Comparison of ENCODE assay signal across 17 cellular contexts in genomic region chr11:72511393-72512047, GRCh38.
"Had no signal": no experiment of that assay in that cellular context is flagged by ENCODE, and none has a peak within 500 bp of the region (broad histone marks: within the 10 kb centered on the region; RNA-seq: fewer than 3 reads in every experiment).

No MANE protein-coding gene starts in this region.

- H3K27ac ChIP-seq: coronary artery, heart left ventricle had no signal

- DNase-seq: activated CD4-positive, alpha-beta T cell treated with anti-CD3 and anti-CD28 coated beads for 1 hour; activated CD4-positive, alpha-beta T cell treated with anti-CD3 and anti-CD28 coated beads, Interleukin-2, amount 50 U/mL, for 48 hours; activated CD8-positive, alpha-beta memory T cell treated with anti-CD3 and anti-CD28 coated beads, Interleukin-2, amount 10 ng/mL, durations not matched to agents 7 days and 5 days; activated effector memory CD4-positive, alpha-beta T cell treated with Interleukin-2 at 50 U/mL for 16 hours; activated T-cell treated with anti-CD3 and anti-CD28 coated beads, Interleukin-2, amount 50 U/mL, for 24 hours; central memory CD4-positive, alpha-beta T cell; effector CD4-positive, alpha-beta T cell; foreskin melanocyte; heart left ventricle; nephron progenitor cell; stimulated activated CD4-positive, alpha-beta T cell treated with anti-CD3 and anti-CD28 coated beads, Interleukin-2, amount 100 ng/mL, for 48 hours; stimulated activated naive CD4-positive, alpha-beta T cell treated with Interleukin-2 at 50 U/mL for 16 hours; T-helper 17 cell had no signal

- H3K27ac Mint-ChIP-seq: activated CD8-positive, alpha-beta memory T cell treated with anti-CD3 and anti-CD28 coated beads, Interleukin-2, amount 10 ng/mL, durations not matched to agents 7 days and 5 days; activated T-cell treated with anti-CD3 and anti-CD28 coated beads, Interleukin-2, amount 50 U/mL, for 24 hours; memory B cell; nephron progenitor cell; T-helper 17 cell had no signal

- H3K36me3 ChIP-seq: heart left ventricle had no signal

- H3K4me1 ChIP-seq: heart left ventricle had no signal

- H3K4me1 Mint-ChIP-seq: activated CD8-positive, alpha-beta memory T cell treated with anti-CD3 and anti-CD28 coated beads, Interleukin-2, amount 10 ng/mL, durations not matched to agents 7 days and 5 days; memory B cell had no signal

- H3K4me3 Mint-ChIP-seq: activated CD8-positive, alpha-beta memory T cell treated with anti-CD3 and anti-CD28 coated beads, Interleukin-2, amount 10 ng/mL, durations not matched to agents 7 days and 5 days; activated T-cell treated with anti-CD3 and anti-CD28 coated beads, Interleukin-2, amount 50 U/mL, for 24 hours; memory B cell; nephron progenitor cell; T-helper 17 cell had no signal

- FAIRE-seq: TTC549 had no signal

- H3K27me3 Mint-ChIP-seq: activated T-cell treated with anti-CD3 and anti-CD28 coated beads, Interleukin-2, amount 50 U/mL, for 24 hours; T-helper 17 cell had no signal

- ATAC-seq: activated CD8-positive, alpha-beta memory T cell treated with anti-CD3 and anti-CD28 coated beads, Interleukin-2, amount 10 ng/mL, durations not matched to agents 7 days and 5 days; left lobe of liver; T-helper 17 cell had no signal

- H3K4me3 ChIP-seq: coronary artery, heart left ventricle had no signal
